ENCODE assay signal across 19 cellular contexts in the genomic region with DNA sequence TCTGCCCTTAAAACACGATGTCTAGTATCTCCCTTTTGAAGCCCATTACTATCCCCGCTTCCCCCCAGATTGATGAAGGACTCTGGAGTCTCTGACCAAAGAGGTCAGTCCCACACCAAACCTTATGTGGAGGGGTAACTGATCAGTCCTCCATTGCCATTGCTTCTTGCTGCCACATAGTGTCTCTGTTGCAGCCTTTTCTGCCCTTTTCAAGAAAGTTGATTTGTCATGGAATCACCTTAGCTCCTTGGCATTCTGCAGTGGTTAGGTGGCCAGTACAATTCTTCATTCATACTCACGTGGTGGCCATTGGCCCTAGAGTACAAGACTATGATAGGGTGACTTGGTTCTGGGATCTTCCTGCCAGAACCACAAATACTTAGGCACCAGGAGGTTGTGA. TPM values are rescaled to one million over a fixed set of nuclear protein-coding genes. Genes with fewer than 3 reads are reported as not detected.
DNase-seq lines count a peak whose midpoint lies in the region; ATAC-seq and TF ChIP-seq lines count a peak whose summit lies in the region.
"Had no signal": no experiment of that assay in that cellular context is flagged by ENCODE, and none has a peak within 500 bp of the region (broad histone marks: within the 10 kb centered on the region; RNA-seq: fewer than 3 reads in every experiment).

No MANE protein-coding gene starts in this region.

- POLR2A ChIA-PET in Panc1 (lab: Charles Lee) = no interaction called here

- no peaks in the 10 kb centered on the region for H4K20me1 ChIP-seq in fibroblast of lung (ENCODE audit: control insufficient read depth, extremely low read depth, insufficient read depth, low read length)

- no peak overlapping the region for H3K4me3 ChIP-seq in Panc1 (ENCODE audit: low read depth in 2 of 2, low read length in 2 of 2)
- no peak overlapping the region for H3K4me3 ChIP-seq in fibroblast of lung (replicated peaks in 1 of 4; ENCODE audit: control extremely low read depth in 1 of 4, insufficient read depth in 1 of 4, low read depth in 3 of 4, low read length in 4 of 4)
- H3K4me3 ChIP-seq in mucosa of descending colon = no peak overlapping the region
- H3K4me3 ChIP-seq: A549, SK-N-MC, spleen, transverse colon had no signal

- no peak overlapping the region for H3K4me2 ChIP-seq in fibroblast of lung (ENCODE audit: extremely low read depth, insufficient read depth, low read length)
- H3K4me2 ChIP-seq: A549 had no signal

- H3K27ac ChIP-seq in Panc1 (ENCODE audit: low read length) = no peak overlapping the region
- H3K27ac ChIP-seq in fibroblast of lung (ENCODE audit: insufficient read depth, low read length) = no peak overlapping the region
- H3K27ac ChIP-seq: A549, HL-60, SK-N-MC, spleen, transverse colon had no signal

- CTCF ChIA-PET in Panc1 (lab: Charles Lee) = no interaction called here

- BruUV-seq in Panc1 (replicated peaks; lab: Mats Ljungman, UMichigan) = no TSS peak

- H2AFZ ChIP-seq in fibroblast of lung (ENCODE audit: low read length) = no peak overlapping the region

- intact Hi-C loops in Panc1 (cut with micrococcal nuclease; ENCODE audit: unreplicated experiment) (no loop called here), mucosa of descending colon (cut with DNase I, micrococcal nuclease) (no loop called here)

- no peaks in the 10 kb centered on the region; the same call in 1 of the 2 replicates for H3K4me1 ChIP-seq in Panc1 (ENCODE audit: control insufficient read depth, insufficient read depth, low read length)
- H3K4me1 ChIP-seq in fibroblast of lung (ENCODE audit: control insufficient read depth, extremely low read depth, insufficient read depth, low read length) = no peaks in the 10 kb centered on the region
- no peaks in the 10 kb centered on the region for H3K4me1 ChIP-seq in mucosa of descending colon (ENCODE audit: low read depth)
- H3K4me1 ChIP-seq: A549, spleen, transverse colon had no signal

- no peaks in the 10 kb centered on the region for H3K27me3 ChIP-seq in Panc1 (ENCODE audit: control insufficient read depth, insufficient read depth, low read length)
- no peaks in the 10 kb centered on the region for H3K27me3 ChIP-seq in fibroblast of lung (ENCODE audit: control insufficient read depth, insufficient read depth, low read length)
- H3K27me3 ChIP-seq: spleen had no signal

- DNase-seq in SIG-M5 treated with dmso at 0.1 percent for 504 hours (lab: John Stamatoyannopoulos, UW; ENCODE audit: unreplicated experiment) (peak; percentile 5), SIG-M5 (lab: John Stamatoyannopoulos, UW) (no peak), Panc1 (ENCODE audit: low read depth, low spot score) (no peak), fibroblast of lung (ENCODE audit: low read depth in 2 of 2) (peak in 1 of 2 donors; percentile 41), mucosa of descending colon (no peak), activated gamma-delta T cell (lab: John Stamatoyannopoulos, UW) (no peak)
- DNase-seq in effector CD4-positive, alpha-beta T cell = no peak
- DNase-seq: activated CD4-positive, alpha-beta T cell treated with anti-CD3 and anti-CD28 coated beads, Interleukin-2, amount 50 U/mL, for 1 hour; activated effector memory CD4-positive, alpha-beta T cell treated with Interleukin-2 at 50 U/mL for 16 hours; central memory CD4-positive, alpha-beta T cell; kidney glomerular epithelial cell; NCI-H1105; spleen; transverse colon had no signal

- ATAC-seq in Panc1 (no peak), HG03520 (IDR thresholded peaks at IDR 0.05; ENCODE audit: unreplicated experiment) (no peak), mucosa of descending colon (no peak)
- ATAC-seq: A549 had no signal

- no peak overlapping the region for H3K9ac ChIP-seq in fibroblast of lung (ENCODE audit: insufficient read depth, low read length)

- H3K9me3 ChIP-seq in Panc1 (ENCODE audit: control insufficient read depth, insufficient read depth, low read depth, low read length) (no peaks in the 10 kb centered on the region), fibroblast of lung (ENCODE audit: control insufficient read depth, insufficient read depth, low read depth, low read length) (no peaks in the 10 kb centered on the region), mucosa of descending colon (no peaks in the 10 kb centered on the region)
- H3K9me3 ChIP-seq: A549, spleen, transverse colon had no signal

- H3K36me3 ChIP-seq in Panc1 (ENCODE audit: control insufficient read depth, insufficient read depth, low read length) (no peaks in the 10 kb centered on the region), fibroblast of lung (ENCODE audit: control insufficient read depth, insufficient read depth, low read length) (no peaks in the 10 kb centered on the region), mucosa of descending colon (ENCODE audit: low read depth) (no peaks in the 10 kb centered on the region)
- H3K36me3 ChIP-seq: spleen, transverse colon had no signal

- in situ Hi-C loops in Panc1 (cut with HindIII; ENCODE audit: low pct_unique_long_range_greater_than_20kb, low sequenced_read_pairs) = no loop called here

- H3K79me2 ChIP-seq in fibroblast of lung (ENCODE audit: control insufficient read depth, insufficient read depth, low read length) = no peaks in the 10 kb centered on the region

- TF ChIP-seq CTCF in Panc1 (IDR thresholded peaks at IDR 0.05) (peak; percentile 15; the same call in 1 of the 2 replicates), fibroblast of lung (conservative IDR thresholded peaks at IDR 0.05 in 1 of 2, IDR thresholded peaks at IDR 0.05 in 1 of 2; ENCODE audit: low read depth in 1 of 2, low read length in 2 of 2) (peak; percentile 27 to 46), mucosa of descending colon (IDR thresholded peaks at IDR 0.05) (no peak)

RNA-seq across cellular contexts. Expression of a gene that starts 8.4 kb away (rescaled TPM):
- total RNA-seq in Panc1 (2021; ENCODE audit: unreplicated experiment) (not detected), fibroblast of lung (0.26 and 0.33 TPM in 2 replicates), mucosa of descending colon (under 1 TPM; 0.09 to 0.58 (median 0.54) TPM)
- not detected for polyA plus RNA-seq in Panc1 (2012; ENCODE audit: insufficient read length)
- 0.01 and 0.08 TPM in 2 replicates for polyA plus RNA-seq in fibroblast of lung
- polyA plus RNA-seq in fibroblast of lung (2012) = 0.03 and 0.12 TPM in 2 replicates
- not detected in 2 replicates for polyA minus RNA-seq in fibroblast of lung (ENCODE audit: low replicate concordance)
- total RNA-seq: NCI-H460 had no signal
- polyA plus RNA-seq: A549 had no signal
